ENCODE assay signal across 17 cellular contexts in genomic region chr15:90320885-90321278, GRCh38. TPM values are rescaled to one million over a fixed set of nuclear protein-coding genes. Genes with fewer than 3 reads are reported as not detected.
A peak's percentile ranks its signal among the peaks of the same experiment; 100 is the strongest.
DNase-seq lines count a peak whose midpoint lies in the region; ATAC-seq, FAIRE-seq and TF ChIP-seq lines count a peak whose summit lies in the region.
"Had no signal": no experiment of that assay in that cellular context is flagged by ENCODE, and none has a peak within 500 bp of the region (broad histone marks: within the 10 kb centered on the region; RNA-seq: fewer than 3 reads in every experiment).

No MANE protein-coding gene starts in this region.

- H3K36me3 ChIP-seq in SK-N-SH (replicated peaks in 1 of 2; ENCODE audit: control insufficient read depth in 1 of 2, insufficient read depth in 2 of 2, low read length in 1 of 2), result no peaks in the 10 kb centered on the region
- no peaks in the 10 kb centered on the region for H3K36me3 ChIP-seq in K562 (ENCODE audit: control insufficient read depth, insufficient read depth, low read length)
- no peaks in the 10 kb centered on the region for H3K36me3 ChIP-seq in neuron (ENCODE audit: insufficient read depth, low read length)
- no peaks in the 10 kb centered on the region for H3K36me3 ChIP-seq in uterus

- H3K4me2 ChIP-seq in SK-N-SH (no peak overlapping the region), K562 (ENCODE audit: insufficient read depth, low read length) (no peak overlapping the region)

- in situ Hi-C loops in K562 (cut with MboI), result loop anchor here (10.0 to 25.0 kb wide), 2 partner anchors 284 to 916 kb away; no protein-coding TSS in a partner anchor

- no peak overlapping the region for H3K4me3 ChIP-seq in SK-N-SH (ENCODE audit: low read depth in 2 of 2, low read length in 1 of 2)
- no peak overlapping the region for H3K4me3 ChIP-seq in K562
- no peak overlapping the region for H3K4me3 ChIP-seq in neuron (ENCODE audit: low read length)
- no peak overlapping the region for H3K4me3 ChIP-seq in uterus

- no peaks in the 10 kb centered on the region for H3K27me3 Mint-ChIP-seq in activated T-cell treated with anti-CD3 and anti-CD28 coated beads, Interleukin-2, amount 50 U/mL, for 4 hours (ENCODE audit: low read depth)

- H3K36me3 Mint-ChIP-seq in activated T-cell treated with anti-CD3 and anti-CD28 coated beads, Interleukin-2, amount 50 U/mL, for 4 hours (ENCODE audit: insufficient read depth), result no peaks in the 10 kb centered on the region

- no peaks in the 10 kb centered on the region for H3K9me3 ChIP-seq in SK-N-SH
- H3K9me3 ChIP-seq in K562 (replicated peaks; ENCODE audit: control insufficient read depth, insufficient read depth, low read depth, low read length), result no peaks in the 10 kb centered on the region
- H3K9me3 ChIP-seq in neuron (ENCODE audit: low read length), result no peaks in the 10 kb centered on the region
- no peaks in the 10 kb centered on the region for H3K9me3 ChIP-seq in uterus

- no peaks in the 10 kb centered on the region for H3K9me3 Mint-ChIP-seq in activated T-cell treated with anti-CD3 and anti-CD28 coated beads, Interleukin-2, amount 50 U/mL, for 4 hours

- intact Hi-C loops in K562 (cut with micrococcal nuclease), result loop anchor here (1.0 to 10.0 kb wide), 5 partner anchors 27 to 564 kb away; partner anchors contain the start of gene FES
- intact Hi-C loops in uterus (cut with DNase I; ENCODE audit: low total_unique reads), result loop anchor here (5.0 kb wide), 1 partner anchor 161 kb away; no protein-coding TSS in a partner anchor

- no peak overlapping the region for H3K4me3 Mint-ChIP-seq in activated T-cell treated with anti-CD3 and anti-CD28 coated beads, Interleukin-2, amount 50 U/mL, for 4 hours

- H4K20me1 ChIP-seq in SK-N-SH (ENCODE audit: insufficient read depth), result no peaks in the 10 kb centered on the region
- no peaks in the 10 kb centered on the region for H4K20me1 ChIP-seq in K562 (replicated peaks; ENCODE audit: control insufficient read depth, insufficient read depth, low read length)

- TF ChIP-seq CTCF in SK-N-SH (IDR thresholded peaks at IDR 0.05) (no peak), K562 (IDR thresholded peaks at IDR 0.05 in 2 of 3, conservative IDR thresholded peaks at IDR 0.05 in 1 of 3; ENCODE audit: insufficient read depth in 2 of 3, low read depth in 1 of 3, low read length in 3 of 3) (no peak), uterus (IDR thresholded peaks at IDR 0.05) (no peak)

- WGBS in SK-N-SH (ENCODE audit: low lambda C conversion rate), result 75% methylated on average over 1 of the region's 1 CpG
- 0% methylated on average over 1 of the region's 1 CpG for WGBS in K562 (ENCODE audit: insufficient coverage, low coverage, missing lambda C conversion rate)

- no peak for FAIRE-seq in K562 (lab: Jason Lieb, UNC)
- FAIRE-seq: G401.6 had no signal

- POLR2A ChIA-PET in SK-N-SH (lab: Yijun Ruan, JAX), result no interaction called here
- POLR2A ChIA-PET in K562 (lab: Yijun Ruan, JAX), result interaction anchor here (1.1 to 1.3 kb wide), 4 partner anchors 8 to 565 kb away, joined by 3 to 6 read pairs (median 4); no protein-coding TSS in a partner anchor

- H3K9me1 ChIP-seq in K562 (ENCODE audit: control insufficient read depth, insufficient read depth, low read length), result no peaks in the 10 kb centered on the region

- BruUV-seq in K562 (replicated peaks; lab: Mats Ljungman, UMichigan), result no TSS peak

- H3K27ac ChIP-seq in SK-N-SH (ENCODE audit: low read depth in 2 of 2, low read length in 1 of 2), result no peak overlapping the region
- no peak overlapping the region for H3K27ac ChIP-seq in K562 (ENCODE audit: extremely low read depth, low read depth, low read length)
- peak overlapping the region in 1 of 2 donors; percentile 88 for H3K27ac ChIP-seq in uterus

- H3K4me1 ChIP-seq in SK-N-SH (ENCODE audit: control insufficient read depth in 1 of 2, insufficient read depth in 2 of 2, low read depth in 1 of 2, low read length in 1 of 2) (0 out of 4 replicates have a peak, but pooled peaks cover 0 to 5% of the 10 kb centered on the region in 2 experiments), K562 (replicated peaks in 1 of 2; ENCODE audit: control insufficient read depth in 2 of 2, insufficient read depth in 2 of 2, low read length in 2 of 2) (peaks cover 3 to 4% of the 10 kb centered on the region in 2 experiments; a peak in 2 of 5 replicates), neuron (ENCODE audit: insufficient read depth, low read length) (no peaks in the 10 kb centered on the region), uterus (peaks cover 0 to 3% of the 10 kb centered on the region in 2 donors)

- peak overlapping the region; percentile 77; the same call in 1 of the 2 replicates for H2AFZ ChIP-seq in SK-N-SH (ENCODE audit: low read depth)
- H2AFZ ChIP-seq in K562 (ENCODE audit: low read depth, low read length), result no peak overlapping the region
- H2AFZ ChIP-seq in neuron (ENCODE audit: low read depth, low read length), result peak overlapping the region; percentile 54

- no peaks in the 10 kb centered on the region for H3K27me3 ChIP-seq in SK-N-SH (ENCODE audit: insufficient read depth)
- H3K27me3 ChIP-seq in K562 (ENCODE audit: control insufficient read depth in 2 of 2, insufficient read depth in 2 of 2, low read length in 2 of 2), result no peaks in the 10 kb centered on the region
- no peaks in the 10 kb centered on the region for H3K27me3 ChIP-seq in neuron (ENCODE audit: insufficient read depth, low read length)
- H3K27me3 ChIP-seq in uterus, result no peaks in the 10 kb centered on the region

- DNase-seq in SK-N-SH, result no peak
- DNase-seq in K562 (ENCODE audit: extremely low read depth in 1 of 4, low spot score in 3 of 4), result no peak
- DNase-seq in ecto neural progenitor cell (ENCODE audit: low spot score), result no peak
- DNase-seq in uterus, result no peak
- DNase-seq in activated T-cell treated with anti-CD3 and anti-CD28 coated beads, Interleukin-2, amount 50 U/mL, for 4 hours, result no peak
- DNase-seq: DMS 273 treated with DMSO at 0.1 percent for 48 hours, HCEC 1CT, NCI-H1105 treated with DMSO at 0.1 percent for 48 hours, NCI-H1694, NCI-H2081 treated with DMSO at 0.1 percent for 48 hours, NCI-H510A treated with DMSO at 0.1 percent for 48 hours, NCI-H774, OCI-M1 had no signal

- H3F3A ChIP-seq in SK-N-SH (replicated peaks; ENCODE audit: insufficient read depth), result no peaks in the 10 kb centered on the region

- H3K4me1 Mint-ChIP-seq in activated T-cell treated with anti-CD3 and anti-CD28 coated beads, Interleukin-2, amount 50 U/mL, for 4 hours (ENCODE audit: low read depth), result peaks cover 2% of the 10 kb centered on the region

- TF ChIP-seq EP300 in SK-N-SH (IDR thresholded peaks at IDR 0.05; ENCODE audit: borderline replicate concordance in 1 of 2, low read depth in 1 of 2, low read length in 1 of 2) (no peak), K562 (IDR thresholded peaks at IDR 0.05; ENCODE audit: low read length) (no peak)

- TF ChIP-seq POLR2A in K562 (conservative IDR thresholded peaks at IDR 0.05), result no peak
- no peak for TF ChIP-seq POLR2A in uterus (IDR thresholded peaks at IDR 0.05)

- ATAC-seq in SK-N-SH treated with all-trans-retinoic acid at 6 μM for 48 hours, result no peak
- no peak for ATAC-seq in K562
- no peak for ATAC-seq in HG03025 (IDR thresholded peaks at IDR 0.05; ENCODE audit: low FRiP score, unreplicated experiment)
- no peak for ATAC-seq in activated T-cell treated with anti-CD3 and anti-CD28 coated beads, Interleukin-2, amount 50 U/mL, for 4 hours

- H3K79me2 ChIP-seq in SK-N-SH (ENCODE audit: insufficient read depth), result no peaks in the 10 kb centered on the region
- no peaks in the 10 kb centered on the region for H3K79me2 ChIP-seq in K562 (ENCODE audit: control insufficient read depth, insufficient read depth, low read length)

- CTCF ChIA-PET in SK-N-SH (lab: Yijun Ruan, JAX) (interaction anchor here (0.9 to 6.8 kb wide), 30 partner anchors 9 to 564 kb away, joined by 3 to 116 read pairs (median 8); partner anchors contain the start of genes FES, IQGAP1 and ZNF774), K562 (lab: Yijun Ruan, JAX; ENCODE audit: low intra/inter-chr PET ratio) (interaction anchor here (0.8 to 4.8 kb wide), 4 partner anchors 161 to 904 kb away, joined by 3 to 64 read pairs (median 7); no protein-coding TSS in a partner anchor)

- no peaks in the 10 kb centered on the region for H3K9me2 ChIP-seq in SK-N-SH

- no peak for TF ChIP-seq RAD21 in SK-N-SH (IDR thresholded peaks at IDR 0.05; ENCODE audit: low read length)
- no peak for TF ChIP-seq RAD21 in K562 (CRISPR knock-in tag; conservative IDR thresholded peaks at IDR 0.05 in 1 of 2, IDR thresholded peaks at IDR 0.05 in 1 of 2)

- H3K9ac ChIP-seq in SK-N-SH, result no peak overlapping the region
- H3K9ac ChIP-seq in K562 (ENCODE audit: insufficient read depth in 1 of 2, low read depth in 2 of 2, low read length in 2 of 2), result no peak overlapping the region

RNA-seq across cellular contexts. Expression of gene ZNF774, which starts 31.2 kb away (rescaled TPM):
- polyA plus RNA-seq in SK-N-SH (2012; rRNA removed) (1.6 and 1.8 TPM in 2 replicates), K562 (2011; rRNA removed) (1.5 and 1.6 TPM in 2 replicates), K562 (2014; fragmentation: Illumina TruSeq; extraction: Trizol) (1.7 and 3.9 TPM in 2 replicates), K562 (2014; fragmentation: Nextera tagmentation; extraction: Ambion mirVana) (under 1 TPM; 0.32 to 0.34 TPM), K562 (2014; rRNA removed) (1.7 and 2.0 TPM in 2 replicates)
- polyA plus RNA-seq in SK-N-SH (2012; cell fraction: cytosol; rRNA removed), result 1.1 and 1.3 TPM in 2 replicates
- 3.2 and 4.4 TPM in 2 replicates for polyA plus RNA-seq in SK-N-SH (2012; cell fraction: nucleus; rRNA removed)
- total RNA-seq in K562 (2011; cell fraction: chromatin; rRNA removed; ENCODE audit: low replicate concordance), result 9.0 and 9.3 TPM in 2 replicates
- total RNA-seq in K562 (2011; cell fraction: nucleolus; rRNA removed), result 4.6 and 5.3 TPM in 2 replicates
- total RNA-seq in K562 (2011; cell fraction: nucleoplasm; rRNA removed), result 5.6 and 9.1 TPM in 2 replicates
- total RNA-seq in K562 (2014; rRNA removed) (1.00 and 1.6 TPM in 2 replicates), K562 (2014; rRNA removed; fragmentation: Illumina TruSeq; extraction: Trizol) (0.95 and 1.9 TPM in 2 replicates), K562 (2015; rRNA removed; fragmentation: Illumina TruSeq; extraction: Trizol) (1.2 TPM in 2 replicates), K562 (2021) (1.2 and 3.0 TPM in 2 replicates), uterus (1 to 10 TPM in 3 of 4 donors, under 1 TPM in 1; 0.51 to 5.5 (median 3.8) TPM)
- 0.97 and 1.7 TPM in 2 replicates for polyA plus RNA-seq in K562 (2011; cell fraction: cytosol; rRNA removed)
- polyA plus RNA-seq in K562 (2011; cell fraction: nucleus; rRNA removed), result 3.0 and 3.2 TPM in 2 replicates
- 1.1 and 1.3 TPM in 2 replicates for polyA plus RNA-seq in K562 (2012)
- polyA minus RNA-seq in K562 (2011; rRNA and poly(A)+ RNA removed), result 2.9 and 3.1 TPM in 2 replicates
- polyA minus RNA-seq in K562 (2011; cell fraction: cytosol; rRNA and poly(A)+ RNA removed), result 0.38 and 5.4 TPM in 2 replicates
- polyA minus RNA-seq in K562 (2011; cell fraction: nucleus; rRNA and poly(A)+ RNA removed), result 2.4 and 3.6 TPM in 2 replicates
- total RNA-seq in activated T-cell treated with anti-CD3 and anti-CD28 coated beads, Interleukin-2, amount 50 U/mL, for 4 hours, result 1 to 10 TPM in 2 of 3 donors, under 1 TPM in 1; 0.46 to 1.2 (median 1.0) TPM

RNA-seq across cellular contexts. Expression of gene NGRN, which starts 55.4 kb away (rescaled TPM):
- polyA plus RNA-seq in SK-N-SH (2012; rRNA removed) (48.2 and 66.5 TPM in 2 replicates), K562 (2011; rRNA removed) (57.5 and 62.8 TPM in 2 replicates), K562 (2014; fragmentation: Illumina TruSeq; extraction: Trizol) (47.9 and 56.5 TPM in 2 replicates), K562 (2014; fragmentation: Nextera tagmentation; extraction: Ambion mirVana) (10 to 100 TPM; 14.0 to 21.0 TPM), K562 (2014; rRNA removed) (64.5 and 70.3 TPM in 2 replicates)
- 64.3 and 64.8 TPM in 2 replicates for polyA plus RNA-seq in SK-N-SH (2012; cell fraction: cytosol; rRNA removed)
- 26.8 and 34.3 TPM in 2 replicates for polyA plus RNA-seq in SK-N-SH (2012; cell fraction: nucleus; rRNA removed)
- total RNA-seq in K562 (2011; cell fraction: chromatin; rRNA removed; ENCODE audit: low replicate concordance), result 23.0 and 24.9 TPM in 2 replicates
- 17.9 and 20.5 TPM in 2 replicates for total RNA-seq in K562 (2011; cell fraction: nucleolus; rRNA removed)
- 24.8 and 26.5 TPM in 2 replicates for total RNA-seq in K562 (2011; cell fraction: nucleoplasm; rRNA removed)
- total RNA-seq in K562 (2014; rRNA removed) (69.5 and 73.4 TPM in 2 replicates), K562 (2014; rRNA removed; fragmentation: Illumina TruSeq; extraction: Trizol) (54.9 and 58.8 TPM in 2 replicates), K562 (2015; rRNA removed; fragmentation: Illumina TruSeq; extraction: Trizol) (60.0 and 61.5 TPM in 2 replicates), K562 (2021) (64.6 and 66.5 TPM in 2 replicates), uterus (100 to 1,000 TPM in 1 of 4 donors, 10 to 100 TPM in 3; 35.6 to 119 (median 69.4) TPM)
- polyA plus RNA-seq in K562 (2011; cell fraction: cytosol; rRNA removed), result 45.8 and 48.7 TPM in 2 replicates
- polyA plus RNA-seq in K562 (2011; cell fraction: nucleus; rRNA removed), result 21.4 and 27.0 TPM in 2 replicates
- polyA plus RNA-seq in K562 (2012), result 49.2 and 50.7 TPM in 2 replicates
- 37.7 and 38.0 TPM in 2 replicates for polyA minus RNA-seq in K562 (2011; rRNA and poly(A)+ RNA removed)
- 18.5 and 20.3 TPM in 2 replicates for polyA minus RNA-seq in K562 (2011; cell fraction: cytosol; rRNA and poly(A)+ RNA removed)
- 8.5 and 11.4 TPM in 2 replicates for polyA minus RNA-seq in K562 (2011; cell fraction: nucleus; rRNA and poly(A)+ RNA removed)
- total RNA-seq in activated T-cell treated with anti-CD3 and anti-CD28 coated beads, Interleukin-2, amount 50 U/mL, for 4 hours, result 10 to 100 TPM; 36.9 to 38.0 (median 37.1) TPM
